9 cellular contexts compared by ENCODE assay signal in the genomic region with DNA sequence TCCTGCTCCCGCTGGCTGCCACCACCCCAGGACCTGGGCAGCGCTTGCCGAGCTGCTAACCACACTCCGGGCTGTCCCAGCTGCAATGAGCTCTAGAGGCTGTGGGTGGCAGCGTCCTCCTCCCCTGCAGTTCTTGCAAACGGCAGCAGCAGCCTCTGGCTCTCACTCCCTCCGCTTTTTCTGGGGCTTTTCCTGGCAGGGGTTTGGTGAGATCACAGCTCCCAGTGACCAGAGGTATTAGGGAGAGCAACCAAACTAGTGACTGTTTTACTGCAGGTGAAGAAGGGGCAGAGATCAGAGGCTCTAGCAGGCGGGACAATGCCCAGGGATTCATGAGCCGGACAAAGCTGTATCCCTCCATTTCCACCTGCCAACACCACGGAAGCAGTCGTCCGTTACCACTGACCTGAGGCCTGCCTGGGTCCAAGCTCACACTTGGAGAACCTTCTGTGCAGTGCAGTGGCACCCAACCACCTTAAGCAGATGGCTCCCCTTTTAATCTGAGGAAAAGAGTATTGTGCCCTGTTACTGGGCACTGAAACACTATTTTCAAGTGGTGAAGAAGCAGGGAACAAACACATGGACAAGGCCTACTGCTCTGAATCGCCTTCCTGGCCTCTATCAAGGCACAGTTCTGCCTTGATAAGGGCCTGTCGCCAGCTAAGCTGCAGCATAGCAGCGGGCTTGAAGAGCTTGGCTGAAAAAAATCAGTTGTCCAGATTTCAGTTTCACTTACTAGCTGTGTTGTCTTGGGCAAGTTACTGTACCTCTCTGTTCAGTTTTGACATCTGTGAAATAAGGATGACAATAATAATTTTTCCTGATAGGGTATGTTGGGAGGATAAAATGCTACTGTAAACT. TPM values are rescaled to one million over a fixed set of nuclear protein-coding genes. Genes with fewer than 3 reads are reported as not detected.
DNase-seq lines count a peak whose midpoint lies in the region; ATAC-seq, FAIRE-seq and TF ChIP-seq lines count a peak whose summit lies in the region.
"Had no signal": no experiment of that assay in that cellular context is flagged by ENCODE, and none has a peak within 500 bp of the region (broad histone marks: within the 10 kb centered on the region; RNA-seq: fewer than 3 reads in every experiment).

A gene (minus strand): TSS at position 87 of the 861 bp plus-strand sequence. CDS start 95 bp downstream, outside the sequence.

- DNase-seq in NCI-H1417 (lab: John Stamatoyannopoulos, UW), result peak; percentile 10 to 74 (median 54)
- DNase-seq in NCI-H1417 treated with DMSO at 0.1 percent for 48 hours (lab: John Stamatoyannopoulos, UW), result no peak
- DNase-seq in NCI-H2107 (lab: John Stamatoyannopoulos, UW), result peak; percentile 64
- peak; percentile 50 to 66 (median 59) for DNase-seq in activated CD4-positive, CD25-positive, alpha-beta regulatory T cell (lab: John Stamatoyannopoulos, UW)
- peak; percentile 52 for DNase-seq in bronchial epithelial cell (ENCODE audit: low read depth)
- no peak for DNase-seq in keratinocyte (ENCODE audit: low read depth, low spot score)
- DNase-seq in stimulated activated CD4-positive, alpha-beta T cell treated with anti-CD3 and anti-CD28 coated beads, Interleukin-12 subunit alpha, Interleukin-12 subunit beta, amount 100 ng/mL, for 4 hours, result peak; percentile 80

- dilution Hi-C loops in keratinocyte (cut with MboI; ENCODE audit: extremely low pct_ligation_motif_present, low sequenced_read_pairs), result no loop called here

- H3K9ac ChIP-seq in keratinocyte (ENCODE audit: control insufficient read depth, extremely low read depth, insufficient read depth, low read length), result no peak within 1 kb of the TSS

- H3K79me2 ChIP-seq in keratinocyte (ENCODE audit: control insufficient read depth, insufficient read depth, low read length), result no peaks in the 10 kb centered on the region

- H3K9me3 ChIP-seq in keratinocyte (ENCODE audit: control insufficient read depth, low read depth, low read length), result no peaks in the 10 kb centered on the region

- peak within 1 kb of the TSS; percentile 65 for H2AFZ ChIP-seq in keratinocyte (ENCODE audit: control insufficient read depth, low read length)

- H3K27me3 ChIP-seq in bronchial epithelial cell (ENCODE audit: control insufficient read depth, insufficient read depth, low read length) (no peaks in the 10 kb centered on the region), keratinocyte (ENCODE audit: control insufficient read depth, extremely low read depth, insufficient read depth, low read length) (no peaks in the 10 kb centered on the region)

- H3K27ac ChIP-seq in keratinocyte (ENCODE audit: control insufficient read depth, insufficient read depth, low read length), result no peak within 1 kb of the TSS

- H3K9me1 ChIP-seq in keratinocyte (ENCODE audit: control insufficient read depth, extremely low read depth, insufficient read depth, low read length), result no peaks in the 10 kb centered on the region

- no peaks in the 10 kb centered on the region for H4K20me1 ChIP-seq in keratinocyte (ENCODE audit: control insufficient read depth, extremely low read depth, insufficient read depth, low read length)

- no peak for FAIRE-seq in bronchial epithelial cell (lab: Jason Lieb, UNC)
- FAIRE-seq in keratinocyte (lab: Jason Lieb, UNC), result no peak
- FAIRE-seq: A204.1 had no signal

- H3K36me3 ChIP-seq in bronchial epithelial cell (ENCODE audit: control insufficient read depth, insufficient read depth, low read length), result no peaks in the 10 kb centered on the region
- no peaks in the 10 kb centered on the region for H3K36me3 ChIP-seq in keratinocyte (ENCODE audit: control insufficient read depth in 2 of 2, extremely low read depth in 1 of 2, insufficient read depth in 2 of 2, low read length in 2 of 2)

- H3K4me2 ChIP-seq in keratinocyte (ENCODE audit: control insufficient read depth, extremely low read depth, insufficient read depth, low read depth, low read length), result peak within 1 kb of the TSS; percentile 1

- peaks cover 8% of the 10 kb centered on the region for H3K4me1 ChIP-seq in keratinocyte (ENCODE audit: control insufficient read depth, extremely low read depth, insufficient read depth, low read length)

- peak; percentile 96 for ATAC-seq in HG02870 (IDR thresholded peaks at IDR 0.05; ENCODE audit: unreplicated experiment)

- TF ChIP-seq CTCF in bronchial epithelial cell (IDR thresholded peaks at IDR 0.05; ENCODE audit: insufficient read depth, low read length, severe bottlenecking) (peak; percentile 76), keratinocyte (optimal IDR thresholded peaks at IDR 0.05 in 1 of 3, IDR thresholded peaks at IDR 0.05 in 1 of 3, conservative IDR thresholded peaks at IDR 0.05 in 1 of 3; ENCODE audit: extremely low read depth in 1 of 3, insufficient read depth in 2 of 3, low read length in 3 of 3) (peak; percentile 56 to 81 (median 80))

- H3K4me3 ChIP-seq in bronchial epithelial cell (ENCODE audit: low read depth, low read length) (no peak within 1 kb of the TSS), keratinocyte (ENCODE audit: control insufficient read depth in 2 of 3, extremely low read depth in 1 of 3, insufficient read depth in 2 of 3, low read depth in 1 of 3, low read length in 3 of 3) (no peak within 1 kb of the TSS)

RNA-seq across cellular contexts. Expression of the gene that starts here (rescaled TPM):
- total RNA-seq in bronchial epithelial cell, result not detected in 2 replicates
- polyA plus RNA-seq in keratinocyte, result 0.01 TPM in 1 of 3 replicates, not detected in the others
- polyA plus RNA-seq in keratinocyte (2011; ENCODE audit: low read depth), result 0.04 TPM
- polyA plus RNA-seq in keratinocyte (2011; cell fraction: cytosol; rRNA removed), result not detected in 2 replicates
- polyA plus RNA-seq in keratinocyte (2011; cell fraction: nucleus; rRNA removed), result not detected in 2 replicates
- 0.01 TPM in 1 of 2 replicates, not detected in the other for polyA plus RNA-seq in keratinocyte (2012; ENCODE audit: low replicate concordance)
- not detected in 3 replicates for polyA minus RNA-seq in keratinocyte
- not detected for polyA minus RNA-seq in keratinocyte (2011; cell fraction: cytosol; rRNA and poly(A)+ RNA removed)
- polyA minus RNA-seq in keratinocyte (2011; cell fraction: nucleus; rRNA and poly(A)+ RNA removed), result not detected in 2 replicates

Comparison
In these comparisons a context has a peak if more than half of its experiments do, and no peak if none do; other contexts are left out.
1. DNase-seq: peak in NCI-H1417 (3 of 3), NCI-H2107 (single experiment), activated CD4-positive, CD25-positive, alpha-beta regulatory T cell (4 of 4) and stimulated activated CD4-positive, alpha-beta T cell treated with anti-CD3 and anti-CD28 coated beads, Interleukin-12 subunit alpha, Interleukin-12 subunit beta, amount 100 ng/mL, for 4 hours (single experiment); none in NCI-H1417 treated with DMSO at 0.1 percent for 48 hours (single experiment) and keratinocyte (single experiment).
2. Peak in DNase-seq in bronchial epithelial cell; RNA of the gene not detected or under 1 TPM.